Comparison of ENCODE assay signal across 1 cellular context in genomic region chr19:35736913-35737886, GRCh38.
A peak's percentile ranks its signal among the peaks of the same experiment; 100 is the strongest.
TF ChIP-seq lines count a peak whose summit lies in the region.

No MANE protein-coding gene starts in this region.

TF ChIP-seq in HepG2, 621 proteins besides CTCF, POLR2A, EP300 and RAD21:
- TF ChIP-seq SMC3 (IDR thresholded peaks at IDR 0.05; ENCODE audit: low read length) (peak; percentile 10; the same call in 1 of the 2 replicates), CREB3 (CRISPR knock-in tag; IDR thresholded peaks at IDR 0.05) (no peak), AGO2 (optimal IDR thresholded peaks at IDR 0.05; ENCODE audit: low read depth, low read length) (peak; percentile 57), CHD4 (IDR thresholded peaks at IDR 0.05; ENCODE audit: borderline replicate concordance, low read length) (no peak)
